In the genomic region with DNA sequence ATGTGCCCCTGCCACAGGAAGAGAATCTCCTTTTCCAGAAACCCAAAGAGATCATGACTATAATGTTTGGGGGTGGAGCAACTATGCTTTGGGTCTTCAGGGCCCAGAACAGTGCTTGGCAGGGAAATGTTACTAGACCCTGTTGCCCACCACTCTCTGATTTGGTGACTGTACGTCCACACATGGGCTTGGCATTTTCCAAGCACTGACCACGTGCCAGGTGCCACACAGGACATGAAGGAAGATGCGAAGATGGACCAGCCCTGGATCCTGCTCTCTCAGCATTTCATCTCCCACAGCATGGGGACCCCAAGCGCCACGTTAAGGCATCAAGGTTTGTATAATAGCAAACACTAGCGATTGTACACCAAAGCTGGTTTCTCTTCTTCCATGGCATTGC, we compare ENCODE assay signal across 1 cellular context.
TF ChIP-seq lines count a peak whose summit lies in the region.

No MANE protein-coding gene starts in this region.

TF ChIP-seq in HepG2, 621 proteins besides CTCF, POLR2A, EP300 and RAD21 (continued from another document):
- TF ChIP-seq, protein P1, sequence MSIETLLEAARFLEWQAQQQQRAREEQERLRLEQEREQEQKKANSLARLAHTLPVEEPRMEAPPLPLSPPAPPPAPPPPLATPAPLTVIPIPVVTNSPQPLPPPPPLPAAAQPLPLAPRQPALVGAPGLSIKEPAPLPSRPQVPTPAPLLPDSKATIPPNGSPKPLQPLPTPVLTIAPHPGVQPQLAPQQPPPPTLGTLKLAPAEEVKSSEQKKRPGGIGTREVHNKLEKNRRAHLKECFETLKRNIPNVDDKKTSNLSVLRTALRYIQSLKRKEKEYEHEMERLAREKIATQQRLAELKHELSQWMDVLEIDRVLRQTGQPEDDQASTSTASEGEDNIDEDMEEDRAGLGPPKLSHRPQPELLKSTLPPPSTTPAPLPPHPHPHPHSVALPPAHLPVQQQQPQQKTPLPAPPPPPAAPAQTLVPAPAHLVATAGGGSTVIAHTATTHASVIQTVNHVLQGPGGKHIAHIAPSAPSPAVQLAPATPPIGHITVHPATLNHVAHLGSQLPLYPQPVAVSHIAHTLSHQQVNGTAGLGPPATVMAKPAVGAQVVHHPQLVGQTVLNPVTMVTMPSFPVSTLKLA (IDR thresholded peaks at IDR 0.05), result peak; percentile 94
